8 cellular contexts compared by ENCODE assay signal in the genomic region with DNA sequence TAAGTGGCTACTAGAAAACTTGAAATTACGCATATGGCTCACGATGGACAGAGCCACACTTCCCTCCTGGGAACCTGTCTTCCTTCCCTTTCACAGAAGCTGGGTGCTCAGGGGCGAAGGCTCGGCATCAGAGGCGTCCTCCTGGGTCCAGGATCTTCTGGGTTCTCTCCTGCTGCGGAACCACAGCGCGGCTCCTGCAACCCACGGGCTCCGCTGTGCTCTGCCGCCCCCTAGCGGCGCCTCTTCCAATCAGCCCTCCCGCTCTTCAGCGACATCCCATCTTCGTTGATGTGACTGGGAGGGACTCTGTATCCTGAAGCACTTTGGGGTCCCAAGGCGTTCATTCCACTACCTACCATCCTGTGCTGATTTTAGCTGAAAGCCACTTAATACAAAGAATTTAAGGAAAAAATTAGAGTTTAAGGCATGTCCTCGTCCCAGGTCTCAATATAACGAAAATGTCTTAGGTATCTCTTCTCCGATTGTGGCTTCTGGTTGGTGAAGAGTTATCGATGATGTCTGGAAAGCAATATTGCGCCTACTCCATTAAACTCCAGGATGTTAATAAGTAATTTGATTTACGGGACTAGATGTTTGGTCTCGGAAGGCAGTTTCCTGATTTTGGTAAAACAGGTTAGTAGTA. TPM values are rescaled to one million over a fixed set of nuclear protein-coding genes. Genes with fewer than 3 reads are reported as not detected.
DNase-seq lines count a peak whose midpoint lies in the region; ATAC-seq and TF ChIP-seq lines count a peak whose summit lies in the region.

No MANE protein-coding gene starts in this region.

- H3K4me3 Mint-ChIP-seq in activated T-cell treated with anti-CD3 and anti-CD28 coated beads, Interleukin-2, amount 50 U/mL, for 24 hours: no peak overlapping the region
- peak overlapping the region; percentile 33 to 84 (median 70) for H3K4me3 Mint-ChIP-seq in naive thymus-derived CD4-positive, alpha-beta T cell
- no peak overlapping the region for H3K4me3 Mint-ChIP-seq in stimulated activated naive B cell treated with anti-CD40 and anti-IgM and Interleukin-4, amounts not matched to agents 10 μg/mL and 1 μg/mL and 100 μg/mL, for 72 hours

- no peak for TF ChIP-seq POLR2A in esophagus muscularis mucosa (IDR thresholded peaks at IDR 0.05; ENCODE audit: low read depth)

- H3K4me3 ChIP-seq in Panc1 (ENCODE audit: low read depth in 2 of 2, low read length in 2 of 2) (no peak overlapping the region), esophagus muscularis mucosa (no peak overlapping the region)
- H3K4me3 ChIP-seq in naive thymus-derived CD4-positive, alpha-beta T cell (ENCODE audit: low read length): no peak overlapping the region

- POLR2A ChIA-PET in Panc1 (lab: Charles Lee): interaction anchor here (0.9 kb wide), 1 partner anchor 57 kb away, joined by 3 read pairs; no protein-coding TSS in a partner anchor
- POLR2A ChIA-PET in naive thymus-derived CD4-positive, alpha-beta T cell (lab: Charles Lee): interaction anchor here (0.7 to 7.0 kb wide), 9 partner anchors 11 to 107 kb away, joined by 3 to 119 read pairs (median 3); a partner anchor contains a TSS

- CTCF ChIA-PET in Panc1 (lab: Charles Lee): interaction anchor here (0.6 to 1.5 kb wide), 3 partner anchors 66 to 108 kb away, joined by 3 to 7 read pairs (median 4); no protein-coding TSS in a partner anchor
- CTCF ChIA-PET in naive thymus-derived CD4-positive, alpha-beta T cell (lab: Charles Lee): interaction anchor here (0.6 to 16.2 kb wide), 17 partner anchors 12 to 377 kb away, joined by 3 to 416 read pairs (median 3); a partner anchor contains a TSS

- BruUV-seq in Panc1 (replicated peaks; lab: Mats Ljungman, UMichigan): no TSS peak

- H3K4me1 Mint-ChIP-seq in activated T-cell treated with anti-CD3 and anti-CD28 coated beads, Interleukin-2, amount 50 U/mL, for 24 hours (ENCODE audit: low read depth): peaks cover 17% of the 10 kb centered on the region
- H3K4me1 Mint-ChIP-seq in naive thymus-derived CD4-positive, alpha-beta T cell: peaks cover 16 to 31% (median 25%) of the 10 kb centered on the region in 7 donors
- peaks cover 4 to 5% of the 10 kb centered on the region in 2 donors for H3K4me1 Mint-ChIP-seq in stimulated activated naive B cell treated with anti-CD40 and anti-IgM and Interleukin-4, amounts not matched to agents 10 μg/mL and 1 μg/mL and 100 μg/mL, for 72 hours

- H3K27ac Mint-ChIP-seq in activated T-cell treated with anti-CD3 and anti-CD28 coated beads, Interleukin-2, amount 50 U/mL, for 24 hours: no peak overlapping the region
- H3K27ac Mint-ChIP-seq in naive thymus-derived CD4-positive, alpha-beta T cell: peak overlapping the region in 8 of 9 donors; percentile 83 to 92 (median 90)
- H3K27ac Mint-ChIP-seq in stimulated activated naive B cell treated with anti-CD40 and anti-IgM and Interleukin-4, amounts not matched to agents 10 μg/mL and 1 μg/mL and 100 μg/mL, for 72 hours: no peak overlapping the region

- WGBS in esophagus muscularis mucosa: 21% methylated on average over 24 of the region's 24 CpGs

- H3K4me1 ChIP-seq in Panc1 (ENCODE audit: control insufficient read depth, insufficient read depth, low read length): peaks cover 54% of the 10 kb centered on the region
- H3K4me1 ChIP-seq in esophagus muscularis mucosa: peaks cover 16 to 42% (median 35%) of the 10 kb centered on the region in 4 donors
- peaks cover 10 to 17% of the 10 kb centered on the region in 2 donors for H3K4me1 ChIP-seq in naive thymus-derived CD4-positive, alpha-beta T cell (ENCODE audit: control insufficient read depth in 2 of 2, insufficient read depth in 2 of 2, low read length in 2 of 2)

- H3K27ac ChIP-seq in Panc1 (ENCODE audit: low read length): peak overlapping the region; percentile 79
- no peak overlapping the region for H3K27ac ChIP-seq in esophagus muscularis mucosa (replicated peaks in 1 of 4)
- no peak overlapping the region for H3K27ac ChIP-seq in naive thymus-derived CD4-positive, alpha-beta T cell (ENCODE audit: low read depth, low read length)

- TF ChIP-seq CTCF in Panc1 (IDR thresholded peaks at IDR 0.05) (peak; percentile 99), esophagus muscularis mucosa (IDR thresholded peaks at IDR 0.05) (peak; percentile 95 to 96 (median 96))

- peak; percentile 84 for ATAC-seq in Panc1
- peak; percentile 87 for ATAC-seq in naive thymus-derived CD4-positive, alpha-beta T cell
- ATAC-seq in stimulated activated naive B cell treated with anti-CD40 and anti-IgM and Interleukin-4, amounts not matched to agents 10 μg/mL and 1 μg/mL and 100 μg/mL, for 72 hours (replicated peaks): peak; percentile 84 to 86
- no peak for ATAC-seq in HG02938 (IDR thresholded peaks at IDR 0.05; ENCODE audit: unreplicated experiment)

- DNase-seq in CMK (ENCODE audit: low read depth) (peak; percentile 71), HuH-7.5 (ENCODE audit: low spot score) (peak; percentile 77), Panc1 (ENCODE audit: low read depth, low spot score) (no peak), esophagus muscularis mucosa (ENCODE audit: extremely low spot score) (peak; percentile 95)
- DNase-seq in activated T-cell treated with anti-CD3 and anti-CD28 coated beads, Interleukin-2, amount 50 U/mL, for 24 hours: peak; percentile 84
- DNase-seq in naive thymus-derived CD4-positive, alpha-beta T cell: peak; percentile 58 to 84 (median 78)
- peak; percentile 35 for DNase-seq in stimulated activated naive B cell treated with anti-CD40 and anti-IgM and Interleukin-4, amounts not matched to agents 10 μg/mL and 1 μg/mL and 100 μg/mL, for 72 hours

- in situ Hi-C loops in Panc1 (cut with HindIII; ENCODE audit: low pct_unique_long_range_greater_than_20kb, low sequenced_read_pairs): no loop called here

- no peaks in the 10 kb centered on the region for H3K27me3 Mint-ChIP-seq in activated T-cell treated with anti-CD3 and anti-CD28 coated beads, Interleukin-2, amount 50 U/mL, for 24 hours
- peaks cover 0 to 10% (median 0%) of the 10 kb centered on the region in 5 donors for H3K27me3 Mint-ChIP-seq in naive thymus-derived CD4-positive, alpha-beta T cell
- H3K27me3 Mint-ChIP-seq in stimulated activated naive B cell treated with anti-CD40 and anti-IgM and Interleukin-4, amounts not matched to agents 10 μg/mL and 1 μg/mL and 100 μg/mL, for 72 hours: peaks cover 15 to 25% of the 10 kb centered on the region in 2 donors

- H3K36me3 Mint-ChIP-seq in activated T-cell treated with anti-CD3 and anti-CD28 coated beads, Interleukin-2, amount 50 U/mL, for 24 hours (ENCODE audit: low read depth): no peaks in the 10 kb centered on the region
- H3K36me3 Mint-ChIP-seq in naive thymus-derived CD4-positive, alpha-beta T cell: no peaks in the 10 kb centered on the region
- H3K36me3 Mint-ChIP-seq in stimulated activated naive B cell treated with anti-CD40 and anti-IgM and Interleukin-4, amounts not matched to agents 10 μg/mL and 1 μg/mL and 100 μg/mL, for 72 hours: no peaks in the 10 kb centered on the region

- H3K27me3 ChIP-seq in Panc1 (ENCODE audit: control insufficient read depth, insufficient read depth, low read length) (no peaks in the 10 kb centered on the region), esophagus muscularis mucosa (no peaks in the 10 kb centered on the region)
- no peaks in the 10 kb centered on the region for H3K27me3 ChIP-seq in naive thymus-derived CD4-positive, alpha-beta T cell (ENCODE audit: control insufficient read depth in 2 of 2, insufficient read depth in 2 of 2, low read length in 2 of 2)

- H3K9me3 ChIP-seq in Panc1 (ENCODE audit: control insufficient read depth, insufficient read depth, low read depth, low read length) (no peaks in the 10 kb centered on the region), esophagus muscularis mucosa (no peaks in the 10 kb centered on the region)
- H3K9me3 ChIP-seq in naive thymus-derived CD4-positive, alpha-beta T cell (ENCODE audit: control insufficient read depth in 2 of 3, low read length in 3 of 3): no peaks in the 10 kb centered on the region

- TF ChIP-seq EP300 in esophagus muscularis mucosa (IDR thresholded peaks at IDR 0.05): no peak

- H3K36me3 ChIP-seq in Panc1 (ENCODE audit: control insufficient read depth, insufficient read depth, low read length): no peaks in the 10 kb centered on the region
- no peaks in the 10 kb centered on the region for H3K36me3 ChIP-seq in esophagus muscularis mucosa
- no peaks in the 10 kb centered on the region for H3K36me3 ChIP-seq in naive thymus-derived CD4-positive, alpha-beta T cell (ENCODE audit: control insufficient read depth in 2 of 3, insufficient read depth in 3 of 3, low read length in 3 of 3)

- intact Hi-C loops in Panc1 (cut with micrococcal nuclease; ENCODE audit: unreplicated experiment) (loop anchor here (1.0 to 5.0 kb wide), 3 partner anchors 42 to 104 kb away; no protein-coding TSS in a partner anchor), esophagus muscularis mucosa (cut with DNase I) (loop anchor here (1.0 to 5.0 kb wide), 3 partner anchors 56 to 148 kb away; no protein-coding TSS in a partner anchor)
- intact Hi-C loops in naive thymus-derived CD4-positive, alpha-beta T cell (cut with micrococcal nuclease): loop anchor here (1.0 to 5.0 kb wide), 8 partner anchors 32 to 242 kb away; a partner anchor contains a TSS

- H3K9me3 Mint-ChIP-seq in activated T-cell treated with anti-CD3 and anti-CD28 coated beads, Interleukin-2, amount 50 U/mL, for 24 hours: no peaks in the 10 kb centered on the region
- no peaks in the 10 kb centered on the region for H3K9me3 Mint-ChIP-seq in naive thymus-derived CD4-positive, alpha-beta T cell
- H3K9me3 Mint-ChIP-seq in stimulated activated naive B cell treated with anti-CD40 and anti-IgM and Interleukin-4, amounts not matched to agents 10 μg/mL and 1 μg/mL and 100 μg/mL, for 72 hours: no peaks in the 10 kb centered on the region

RNA-seq across cellular contexts. Expression of a gene that starts 14.8 kb away (rescaled TPM):
- total RNA-seq in Panc1 (2021; ENCODE audit: unreplicated experiment) (2,945 TPM), esophagus muscularis mucosa (1,000 to 10,000 TPM in 3 of 4 donors, 100 to 1,000 TPM in 1; 879 to 1,878 (median 1,387) TPM)
- polyA plus RNA-seq in Panc1 (2012; ENCODE audit: insufficient read length): 2,908 TPM
- 1,000 to 10,000 TPM; 3,135 to 5,501 (median 5,089) TPM for total RNA-seq in naive thymus-derived CD4-positive, alpha-beta T cell
- polyA plus RNA-seq in naive thymus-derived CD4-positive, alpha-beta T cell: 1,000 to 10,000 TPM; 6,041 to 7,167 TPM

RNA-seq across cellular contexts. Expression of a gene that starts 33.1 kb away (rescaled TPM):
- total RNA-seq in Panc1 (2021; ENCODE audit: unreplicated experiment): 219 TPM
- polyA plus RNA-seq in Panc1 (2012; ENCODE audit: insufficient read length): 236 TPM
- 100 to 1,000 TPM in 1 of 4 donors, 10 to 100 TPM in 3; 41.1 to 102 (median 76.7) TPM for total RNA-seq in esophagus muscularis mucosa
- total RNA-seq in naive thymus-derived CD4-positive, alpha-beta T cell: 100 to 1,000 TPM in 1 of 5 experiments, 10 to 100 TPM in 4; 47.8 to 104 (median 63.9) TPM
- 1 to 10 TPM; 7.5 to 9.0 TPM for polyA plus RNA-seq in naive thymus-derived CD4-positive, alpha-beta T cell

RNA-seq across cellular contexts. Expression of a gene that starts 48.4 kb away (rescaled TPM):
- 10.9 TPM for total RNA-seq in Panc1 (2021; ENCODE audit: unreplicated experiment)
- 18.9 TPM for polyA plus RNA-seq in Panc1 (2012; ENCODE audit: insufficient read length)
- total RNA-seq in esophagus muscularis mucosa: under 1 TPM in 3 of 4 donors, not detected in 1; 0.17 to 0.42 (median 0.29) TPM
- total RNA-seq in naive thymus-derived CD4-positive, alpha-beta T cell: 1 to 10 TPM in 3 of 5 experiments, under 1 TPM in 2; 0.60 to 1.4 (median 1.1) TPM
- polyA plus RNA-seq in naive thymus-derived CD4-positive, alpha-beta T cell: under 1 TPM; 0.57 to 0.60 TPM

Comparison
In these comparisons a context has a peak if more than half of its experiments do, and no peak if none do; other contexts are left out.
1. H3K27ac Mint-ChIP-seq: peak in naive thymus-derived CD4-positive, alpha-beta T cell (8 of 9); none in activated T-cell treated with anti-CD3 and anti-CD28 coated beads, Interleukin-2, amount 50 U/mL, for 24 hours (single experiment) and stimulated activated naive B cell treated with anti-CD40 and anti-IgM and Interleukin-4, amounts not matched to agents 10 μg/mL and 1 μg/mL and 100 μg/mL, for 72 hours (single experiment).
2. H3K4me3 Mint-ChIP-seq: peak in naive thymus-derived CD4-positive, alpha-beta T cell (10 of 10); none in activated T-cell treated with anti-CD3 and anti-CD28 coated beads, Interleukin-2, amount 50 U/mL, for 24 hours (single experiment) and stimulated activated naive B cell treated with anti-CD40 and anti-IgM and Interleukin-4, amounts not matched to agents 10 μg/mL and 1 μg/mL and 100 μg/mL, for 72 hours (0 of 2).